8 cellular contexts compared by ENCODE assay signal in the genomic region with DNA sequence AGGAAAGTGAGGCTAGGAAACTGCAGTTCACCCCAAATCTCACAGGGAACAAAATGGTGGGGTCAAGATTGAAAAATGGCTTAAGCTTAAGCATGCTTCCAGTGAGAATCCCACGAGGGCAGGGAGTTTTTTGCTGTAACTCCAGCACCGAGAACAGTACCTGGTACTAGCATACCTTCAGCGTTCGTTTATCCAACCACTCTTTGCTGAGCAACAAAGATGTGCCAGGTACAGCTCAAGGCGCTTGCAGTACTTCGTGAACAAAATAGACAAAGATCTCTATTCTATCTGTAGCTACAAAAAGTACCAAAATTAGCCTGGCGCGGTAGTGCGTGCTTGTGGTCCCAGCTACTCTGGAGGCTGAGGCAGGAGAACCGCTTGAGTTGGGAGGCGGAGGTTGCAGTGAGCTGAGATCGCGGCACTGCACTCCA. TPM values are rescaled to one million over a fixed set of nuclear protein-coding genes. Genes with fewer than 3 reads are reported as not detected.
A peak's percentile ranks its signal among the peaks of the same experiment; 100 is the strongest.
DNase-seq lines count a peak whose midpoint lies in the region; ATAC-seq and TF ChIP-seq lines count a peak whose summit lies in the region.

No MANE protein-coding gene starts in this region.

- no peak for TF ChIP-seq CTCF in WERI-Rb-1 (IDR thresholded peaks at IDR 0.05; ENCODE audit: low read depth, low read length)
- no peak for TF ChIP-seq CTCF in osteocyte (IDR thresholded peaks at IDR 0.05)

- no peaks in the 10 kb centered on the region for H3K27me3 Mint-ChIP-seq in osteocyte (ENCODE audit: unreplicated experiment)

- H3K27ac Mint-ChIP-seq in osteocyte (ENCODE audit: unreplicated experiment), result peak overlapping the region; percentile 94

- no peak for ATAC-seq in HG03521 (IDR thresholded peaks at IDR 0.05; ENCODE audit: unreplicated experiment)
- no peak for ATAC-seq in HG03159 (IDR thresholded peaks at IDR 0.05; ENCODE audit: unreplicated experiment)

- peak overlapping the region; percentile 97 for H3K4me3 ChIP-seq in WERI-Rb-1 (ENCODE audit: low read depth, low read length)

- no peaks in the 10 kb centered on the region for H3K9me3 Mint-ChIP-seq in osteocyte (ENCODE audit: unreplicated experiment)

- peaks cover 2% of the 10 kb centered on the region for H3K36me3 Mint-ChIP-seq in osteocyte (ENCODE audit: unreplicated experiment)

- peak overlapping the region; percentile 87 for H3K27ac ChIP-seq in WERI-Rb-1
- peak overlapping the region; percentile 73 for H3K27ac ChIP-seq in epithelial cell of prostate

- no peaks in the 10 kb centered on the region for H3K27me3 ChIP-seq in WERI-Rb-1 (ENCODE audit: insufficient read depth, low read depth, severe bottlenecking)

- DNase-seq in NOMO-1 treated with DMSO at 0.1 percent for 48 hours (lab: John Stamatoyannopoulos, UW; ENCODE audit: unreplicated experiment) (peak; percentile 17), NOMO-1 (lab: John Stamatoyannopoulos, UW; ENCODE audit: unreplicated experiment in 2 of 2) (no peak), WERI-Rb-1 (no peak), epithelial cell of prostate (ENCODE audit: low read depth, low spot score) (no peak), osteocyte (ENCODE audit: extremely low spot score, unreplicated experiment) (no peak), NCI-H2029 (lab: John Stamatoyannopoulos, UW) (no peak)

- H3K4me1 Mint-ChIP-seq in osteocyte (ENCODE audit: unreplicated experiment), result peaks cover 35% of the 10 kb centered on the region

- peak overlapping the region; percentile 95 for H3K4me3 Mint-ChIP-seq in osteocyte (ENCODE audit: unreplicated experiment)

- no peaks in the 10 kb centered on the region for H3K9me3 ChIP-seq in WERI-Rb-1 (ENCODE audit: severe bottlenecking)

- peaks cover 15% of the 10 kb centered on the region for H3K36me3 ChIP-seq in WERI-Rb-1

RNA-seq across cellular contexts. Expression of gene PPP6C, which starts 0.8 kb away (rescaled TPM):
- total RNA-seq in osteocyte, result 34.9 and 37.9 TPM in 2 replicates

RNA-seq across cellular contexts. Expression of gene RABEPK, which starts 10.0 kb away (rescaled TPM):
- 20.2 and 20.7 TPM in 2 replicates for total RNA-seq in osteocyte

RNA-seq across cellular contexts. Expression of gene SCAI, which starts 47.1 kb away (rescaled TPM):
- 7.8 and 8.6 TPM in 2 replicates for total RNA-seq in osteocyte

RNA-seq across cellular contexts. Expression of gene HSPA5, which starts 50.8 kb away (rescaled TPM):
- 282 and 300 TPM in 2 replicates for total RNA-seq in osteocyte
